In genomic region chr22:31036671-31037550, GRCh38 we compare ENCODE assay signal across 9 cellular contexts. TPM values are rescaled to one million over a fixed set of nuclear protein-coding genes. Genes with fewer than 3 reads are reported as not detected.
DNase-seq lines count a peak whose midpoint lies in the region; ATAC-seq and TF ChIP-seq lines count a peak whose summit lies in the region.
"Had no signal": no experiment of that assay in that cellular context is flagged by ENCODE, and none has a peak within 500 bp of the region (broad histone marks: within the 10 kb centered on the region; RNA-seq: fewer than 3 reads in every experiment).

No MANE protein-coding gene starts in this region.

- H3K56ac ChIP-seq in H9 (ENCODE audit: insufficient read length, low read depth, low read length), result no peak overlapping the region

- peaks cover 4% of the 10 kb centered on the region; the same call in 1 of the 2 replicates for H3K27me3 Mint-ChIP-seq in H9 (ENCODE audit: low read depth)

- no peak overlapping the region for H4K8ac ChIP-seq in H9 (replicated peaks; ENCODE audit: insufficient read length, low read depth, low read length)

- H3K4me1 ChIP-seq in gastrocnemius medialis (peaks cover 0 to 17% of the 10 kb centered on the region in 2 donors), H9 (ENCODE audit: insufficient read depth, low read length) (no peaks in the 10 kb centered on the region)
- H3K4me1 ChIP-seq: thyroid gland had no signal

- no peak overlapping the region for H2BK12ac ChIP-seq in H9 (ENCODE audit: insufficient read length, low read depth, low read length)

- H3K4ac ChIP-seq in H9 (ENCODE audit: low read depth, low read length), result no peak overlapping the region

- no peak overlapping the region for H3T11ph ChIP-seq in H9 (ENCODE audit: low read length)

- no peaks in the 10 kb centered on the region for H3K23me2 ChIP-seq in H9 (ENCODE audit: insufficient read length, low read depth, low read length, poor library complexity, severe bottlenecking)

- H3K79me1 ChIP-seq in H9 (ENCODE audit: insufficient read depth, low read depth, low read length, poor library complexity, severe bottlenecking), result no peaks in the 10 kb centered on the region

- no peak overlapping the region for H3K23ac ChIP-seq in H9 (ENCODE audit: insufficient read length, low read depth, low read length)

- no peak for ATAC-seq in gastrocnemius medialis
- ATAC-seq in left lobe of liver, result no peak

- no peak overlapping the region for H3K9ac ChIP-seq in H9 (ENCODE audit: extremely low read depth, insufficient read length, low read length)

- no peak overlapping the region for H3K14ac ChIP-seq in H9 (ENCODE audit: insufficient read depth, low read length)

- H3K9me3 ChIP-seq in gastrocnemius medialis (no peaks in the 10 kb centered on the region), H9 (ENCODE audit: control insufficient read depth, low read depth, low read length) (no peaks in the 10 kb centered on the region)
- H3K9me3 ChIP-seq: thyroid gland had no signal

- no peak overlapping the region; a peak in 2 of 7 replicates for H3K27ac Mint-ChIP-seq in H9

- no peak overlapping the region for H2AK5ac ChIP-seq in H9 (ENCODE audit: insufficient read length, low read length)

- H2AFZ ChIP-seq in H9 (ENCODE audit: low read length), result no peak overlapping the region

- no peaks in the 10 kb centered on the region for H3K36me3 ChIP-seq in gastrocnemius medialis
- H3K36me3 ChIP-seq: thyroid gland had no signal

- in situ Hi-C loops in gastrocnemius medialis (cut with MboI; ENCODE audit: low sequenced_read_pairs in 4 of 4), result no loop called here

- TF ChIP-seq CTCF in gastrocnemius medialis (IDR thresholded peaks at IDR 0.05 in 4 of 5, conservative IDR thresholded peaks at IDR 0.05 in 1 of 5), result no peak
- no peak for TF ChIP-seq CTCF in H9 (conservative IDR thresholded peaks at IDR 0.05)

- no peaks in the 10 kb centered on the region for H3K27me3 ChIP-seq in gastrocnemius medialis
- H3K27me3 ChIP-seq in H9 (ENCODE audit: insufficient read depth, low read length), result no peaks in the 10 kb centered on the region
- H3K27me3 ChIP-seq: thyroid gland had no signal

- no peaks in the 10 kb centered on the region for H3K9me3 Mint-ChIP-seq in H9

- H4K91ac ChIP-seq in H9 (ENCODE audit: insufficient read length, low read depth, low read length), result no peak overlapping the region

- H3K18ac ChIP-seq in H9 (ENCODE audit: insufficient read length, low read depth, low read length), result no peak overlapping the region

- H3K36me3 Mint-ChIP-seq in H9 (ENCODE audit: insufficient read depth in 1 of 3, low read depth in 3 of 3), result no peaks in the 10 kb centered on the region

- H4K5ac ChIP-seq in H9 (ENCODE audit: insufficient read length, low read depth, low read length), result no peak overlapping the region

- H2BK20ac ChIP-seq in H9 (ENCODE audit: low read depth, low read length, poor library complexity, severe bottlenecking), result no peak overlapping the region

- no peak overlapping the region for H3K4me2 ChIP-seq in H9 (ENCODE audit: insufficient read depth, insufficient read length, low read length)

- H2BK15ac ChIP-seq in H9 (ENCODE audit: low read depth, low read length), result no peak overlapping the region

- H3K79me2 ChIP-seq in H9 (ENCODE audit: insufficient read depth, low read length), result no peaks in the 10 kb centered on the region

- no CpG with 5 or more reads among the region's 20 CpGs for WGBS in H9 (ENCODE audit: extremely low coverage, insufficient read length, low lambda C conversion rate)

- no peak overlapping the region for H2BK5ac ChIP-seq in H9 (ENCODE audit: insufficient read length, low read length)

- peak; percentile 81 for DNase-seq in EL
- DNase-seq in RPMI8226, result peak; percentile 51
- peak; percentile 96 for DNase-seq in fibroblast of peridontal ligament (ENCODE audit: extremely low read depth)
- peak in 1 of 2 donors; percentile 17 for DNase-seq in gastrocnemius medialis
- no peak for DNase-seq in H9
- no peak for DNase-seq in left lobe of liver (ENCODE audit: low spot score)
- no peak for DNase-seq in NAMALWA (ENCODE audit: low spot score)
- no peak for DNase-seq in NCI-H748 treated with DMSO at 0.1 percent for 48 hours (lab: John Stamatoyannopoulos, UW)
- DNase-seq: thyroid gland had no signal

- no peak for TF ChIP-seq POLR2A in gastrocnemius medialis (IDR thresholded peaks at IDR 0.05)

- no peak overlapping the region for H2BK120ac ChIP-seq in H9 (ENCODE audit: low read depth, low read length, poor library complexity, severe bottlenecking)

- H4K20me1 ChIP-seq in H9 (ENCODE audit: control insufficient read depth, insufficient read depth, insufficient read length), result no peaks in the 10 kb centered on the region

- H3K4me1 Mint-ChIP-seq in H9, result peaks cover 3 to 7% of the 10 kb centered on the region in 2 experiments; a peak in 2 of 4 replicates

- no peak overlapping the region for H3K4me3 Mint-ChIP-seq in H9

- H3K4me3 ChIP-seq in gastrocnemius medialis, result peak overlapping the region in 3 of 4 donors; percentile 20 to 45 (median 33)
- H3K4me3 ChIP-seq: thyroid gland had no signal

- peak overlapping the region; percentile 6 to 64 (median 28) for H3K27ac ChIP-seq in gastrocnemius medialis
- H3K27ac ChIP-seq in H9 (ENCODE audit: insufficient read length, low read depth, low read length), result no peak overlapping the region
- H3K27ac ChIP-seq: thyroid gland had no signal

- intact Hi-C loops in gastrocnemius medialis (cut with DNase I; ENCODE audit: low total_unique reads), result loop anchor here (5.0 kb wide), 1 partner anchor 45 kb away; the partner anchor contains the start of gene SMTN

RNA-seq across cellular contexts. Expression of gene SMTN, which starts 44.2 kb away (rescaled TPM):
- total RNA-seq in gastrocnemius medialis (100 to 1,000 TPM in 1 of 4 donors, 10 to 100 TPM in 3; 39.5 to 104 (median 45.3) TPM), H9 (2021) (21.1 and 23.4 TPM in 2 replicates), left lobe of liver (20.9 TPM)

Comparison
In these comparisons a context has a peak if more than half of its experiments do, and no peak if none do; other contexts are left out.
1. DNase-seq: peak in EL (single experiment), RPMI8226 (single experiment) and fibroblast of peridontal ligament (single experiment); none in H9 (single experiment), left lobe of liver (single experiment), NAMALWA (single experiment) and NCI-H748 treated with DMSO at 0.1 percent for 48 hours (single experiment).